Comparison of ENCODE assay signal across 8 cellular contexts in the genomic region with DNA sequence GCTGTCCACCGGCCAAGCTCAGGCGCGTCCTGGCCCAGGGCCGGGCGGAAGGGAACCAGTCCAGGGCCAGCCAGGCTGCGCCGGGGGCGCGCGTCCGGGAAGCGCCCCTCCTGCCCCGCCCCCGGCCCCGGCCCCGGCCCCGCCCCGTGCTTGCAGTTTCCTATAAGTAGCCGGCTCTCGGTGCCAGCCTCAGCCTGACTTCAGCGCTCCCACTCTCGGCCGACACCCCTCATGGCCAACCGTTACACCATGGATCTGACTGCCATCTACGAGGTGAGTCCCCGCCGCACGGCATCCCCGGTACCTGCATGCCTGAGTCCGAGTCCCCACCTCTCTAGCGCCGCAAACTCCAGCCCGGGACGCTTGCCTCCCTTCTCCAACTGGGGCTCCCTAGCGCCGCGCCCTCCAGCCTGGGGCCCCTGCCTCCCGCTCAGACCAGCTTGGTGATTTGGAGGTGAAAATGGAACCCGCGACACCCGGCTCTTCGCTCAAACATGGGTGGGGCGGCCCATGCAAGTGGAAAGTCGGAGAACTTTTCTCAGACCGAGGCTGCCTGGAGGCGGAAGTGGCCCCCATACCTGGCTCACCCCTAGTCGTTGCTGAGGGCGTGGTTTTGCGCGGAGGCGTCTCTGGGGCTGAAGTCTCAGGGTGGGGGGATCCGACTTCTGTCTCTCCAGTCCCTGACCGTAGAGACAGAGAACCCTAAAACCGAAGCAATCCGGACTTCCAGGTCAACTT.
DNase-seq lines count a peak whose midpoint lies in the region; ATAC-seq and TF ChIP-seq lines count a peak whose summit lies in the region.

TSS of gene ZFP36 (plus strand) at position 192 of the 738 bp plus-strand sequence. CDS start at position 250, 58 bp downstream.

- peak within 1 kb of the TSS; percentile 88 for H3K27ac ChIP-seq in DND-41 (ENCODE audit: low read length)
- peak within 1 kb of the TSS; percentile 100 for H3K27ac ChIP-seq in epithelial cell of prostate

- H3K36me3 ChIP-seq in DND-41 (ENCODE audit: insufficient read depth, low read length) (peaks cover 12% of the 10 kb centered on the region), mucosa of stomach (ENCODE audit: control insufficient read depth, insufficient read depth, low read length) (peaks cover 14% of the 10 kb centered on the region)

- H3K4me3 ChIP-seq in DND-41 (ENCODE audit: low read depth in 1 of 2, low read length in 2 of 2): peak within 1 kb of the TSS; percentile 68 to 77; a peak in 3 of 4 replicates
- peak within 1 kb of the TSS; percentile 95 for H3K4me3 ChIP-seq in mucosa of stomach (ENCODE audit: low read length)

- no peaks in the 10 kb centered on the region for H3K9me3 ChIP-seq in DND-41 (ENCODE audit: insufficient read depth, low read length, severe bottlenecking)
- H3K9me3 ChIP-seq in mucosa of stomach (ENCODE audit: control insufficient read depth, low read length): no peaks in the 10 kb centered on the region

- H3K4me1 ChIP-seq in DND-41 (ENCODE audit: insufficient read depth, low read length) (peaks cover 71% of the 10 kb centered on the region), mucosa of stomach (ENCODE audit: control insufficient read depth, insufficient read depth, low read length) (peaks cover 49% of the 10 kb centered on the region)

- H3K27me3 ChIP-seq in DND-41 (ENCODE audit: insufficient read depth, low read length, poor library complexity) (no peaks in the 10 kb centered on the region), mucosa of stomach (ENCODE audit: control insufficient read depth, insufficient read depth, low read length) (no peaks in the 10 kb centered on the region)

- peaks cover 20% of the 10 kb centered on the region for H3K79me2 ChIP-seq in DND-41 (ENCODE audit: insufficient read depth, low read length)

- peak; percentile 22 for TF ChIP-seq CTCF in DND-41 (IDR thresholded peaks at IDR 0.05; ENCODE audit: borderline replicate concordance, extremely low read depth, low read length, poor library complexity, severe bottlenecking)

- peak within 1 kb of the TSS; percentile 92 for H3K9ac ChIP-seq in DND-41 (ENCODE audit: low read depth, low read length)
- H3K9ac ChIP-seq in mucosa of stomach (ENCODE audit: low read length): peak within 1 kb of the TSS; percentile 99

- ATAC-seq in DND-41 (ENCODE audit: insufficient read depth, low read depth): peak; percentile 64
- ATAC-seq in HG03175 (IDR thresholded peaks at IDR 0.05; ENCODE audit: unreplicated experiment): peak; percentile 19

- DNase-seq in DND-41 (peak; percentile 85), OCI-M1 (lab: John Stamatoyannopoulos, UW) (peak; percentile 89), activated T-cell treated with anti-CD3 and anti-CD28 coated beads for 4 hours (peak; percentile 86), epithelial cell of prostate (ENCODE audit: low read depth, low spot score) (no peak), cerebellar nuclear complex (lab: John Stamatoyannopoulos, UW) (no peak)
- peak; percentile 92 for DNase-seq in stimulated activated CD8-positive, alpha-beta memory T cell treated with anti-CD3 and anti-CD28 coated beads, Interleukin-4, amount 100 ng/mL, for 48 hours

- H4K20me1 ChIP-seq in DND-41 (ENCODE audit: insufficient read depth, low read length): peaks cover 14% of the 10 kb centered on the region; the same call in 1 of the 2 replicates

- H3K4me2 ChIP-seq in DND-41 (ENCODE audit: insufficient read depth, low read length): peak within 1 kb of the TSS; percentile 74

- peak within 1 kb of the TSS; percentile 76 for H2AFZ ChIP-seq in DND-41 (ENCODE audit: low read depth, low read length)

Comparison
In these comparisons a context has a peak if more than half of its experiments do, and no peak if none do; other contexts are left out.
1. DNase-seq: peak in DND-41 (single experiment), OCI-M1 (single experiment), activated T-cell treated with anti-CD3 and anti-CD28 coated beads for 4 hours (single experiment) and stimulated activated CD8-positive, alpha-beta memory T cell treated with anti-CD3 and anti-CD28 coated beads, Interleukin-4, amount 100 ng/mL, for 48 hours (single experiment); none in epithelial cell of prostate (single experiment) and cerebellar nuclear complex (0 of 2).